In the genomic region with DNA sequence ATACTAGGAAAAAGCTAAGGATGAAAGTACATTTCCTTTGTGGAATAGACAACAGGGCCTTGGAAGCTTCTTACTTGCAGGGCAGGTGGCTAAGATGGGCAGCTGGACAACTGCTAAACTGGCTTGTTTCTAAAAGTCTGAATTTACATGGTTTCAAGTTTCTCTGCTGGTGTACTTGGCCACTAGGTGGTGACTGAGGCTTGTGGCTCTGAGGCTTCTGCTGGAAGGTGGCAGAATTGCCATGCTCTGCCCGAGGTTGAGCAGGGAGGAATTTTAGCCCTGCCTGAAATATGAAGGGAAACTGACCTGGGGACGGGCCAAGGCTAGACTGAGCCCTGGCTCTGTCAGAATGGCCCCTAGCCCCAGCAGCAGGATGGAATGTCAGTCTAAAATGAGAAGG, we compare ENCODE assay signal across 8 cellular contexts. TPM values are rescaled to one million over a fixed set of nuclear protein-coding genes. Genes with fewer than 3 reads are reported as not detected.
A peak's percentile ranks its signal among the peaks of the same experiment; 100 is the strongest.
DNase-seq lines count a peak whose midpoint lies in the region; ATAC-seq and TF ChIP-seq lines count a peak whose summit lies in the region.
"Not testable (repeated sequence)": the region's sequence is repeated elsewhere in the genome, so short reads cannot be mapped to it uniquely, and the experiment has no call there.

No MANE protein-coding gene starts in this region.

- not testable (repeated sequence) for H3K9me3 Mint-ChIP-seq in activated CD4-positive, alpha-beta memory T cell treated with anti-CD3 and anti-CD28 coated beads, Interleukin-2, amount 10 ng/mL, durations not matched to agents 7 days and 5 days

- H3K4me1 Mint-ChIP-seq in activated CD4-positive, alpha-beta memory T cell treated with anti-CD3 and anti-CD28 coated beads, Interleukin-2, amount 10 ng/mL, durations not matched to agents 7 days and 5 days, result not testable (repeated sequence)

- not testable (repeated sequence) for H3K27me3 Mint-ChIP-seq in activated CD4-positive, alpha-beta memory T cell treated with anti-CD3 and anti-CD28 coated beads, Interleukin-2, amount 10 ng/mL, durations not matched to agents 7 days and 5 days

- H3K4me1 ChIP-seq in lung (ENCODE audit: control insufficient read depth in 2 of 2, insufficient read depth in 2 of 2, low read length in 2 of 2), result not testable (repeated sequence)

- H3K36me3 Mint-ChIP-seq in activated CD4-positive, alpha-beta memory T cell treated with anti-CD3 and anti-CD28 coated beads, Interleukin-2, amount 10 ng/mL, durations not matched to agents 7 days and 5 days (ENCODE audit: low read depth), result not testable (repeated sequence)

- in situ Hi-C loops in Caki2 (cut with HindIII; ENCODE audit: low pct_unique_long_range_greater_than_20kb, low sequenced_read_pairs); KBM-7 (cut with MboI; ENCODE audit: low pct_unique_long_range_greater_than_20kb, low sequenced_read_pairs): not testable (repeated sequence)

- CTCF ChIA-PET in activated CD4-positive, alpha-beta memory T cell treated with anti-CD3 and anti-CD28 coated beads, Interleukin-2, amount 10 ng/mL, durations not matched to agents 7 days and 5 days (lab: Charles Lee), result not testable (repeated sequence)

- DNase-seq in Caki2 (ENCODE audit: low read depth) (peak; percentile 68), KBM-7 (peak; percentile 62), NOMO-1 (lab: John Stamatoyannopoulos, UW; ENCODE audit: unreplicated experiment in 2 of 2) (peak; percentile 92), ecto neural progenitor cell (ENCODE audit: low spot score) (peak; percentile 71), lung (ENCODE audit: low spot score) (peak; percentile 86)
- DNase-seq in activated CD4-positive, alpha-beta memory T cell treated with anti-CD3 and anti-CD28 coated beads, Interleukin-2, amount 10 ng/mL, durations not matched to agents 7 days and 5 days, result peak; percentile 70
- DNase-seq in stimulated activated CD4-positive, alpha-beta T cell treated with anti-CD3 and anti-CD28 coated beads, Interleukin-4, amount 100 ng/mL, for 4 hours, result peak; percentile 40 to 46

- ATAC-seq in GM21367 (IDR thresholded peaks at IDR 0.05; ENCODE audit: unreplicated experiment) (peak; percentile 76), lung (ENCODE audit: insufficient read depth, low FRiP score) (peak; percentile 79)

- H3K27ac Mint-ChIP-seq in activated CD4-positive, alpha-beta memory T cell treated with anti-CD3 and anti-CD28 coated beads, Interleukin-2, amount 10 ng/mL, durations not matched to agents 7 days and 5 days, result not testable (repeated sequence)

- H3K27me3 ChIP-seq in lung (ENCODE audit: control insufficient read depth, insufficient read depth), result not testable (repeated sequence)

- POLR2A ChIA-PET in activated CD4-positive, alpha-beta memory T cell treated with anti-CD3 and anti-CD28 coated beads, Interleukin-2, amount 10 ng/mL, durations not matched to agents 7 days and 5 days (lab: Charles Lee), result not testable (repeated sequence)

- not testable (repeated sequence) for H3K4me3 Mint-ChIP-seq in activated CD4-positive, alpha-beta memory T cell treated with anti-CD3 and anti-CD28 coated beads, Interleukin-2, amount 10 ng/mL, durations not matched to agents 7 days and 5 days

- 0 to 12% methylated on average over 1 to 2 of the region's 2 CpGs for WGBS in lung, 2 donors

- H3K4me3 ChIP-seq in lung, result not testable (repeated sequence)

- H3K27ac ChIP-seq in lung (ENCODE audit: low read depth in 1 of 2, low read length in 1 of 2), result not testable (repeated sequence)

- not testable (repeated sequence) for H3K9me3 ChIP-seq in lung (ENCODE audit: control insufficient read depth in 2 of 2, insufficient read depth in 1 of 2, low read length in 1 of 2)

- TF ChIP-seq CTCF in lung (IDR thresholded peaks at IDR 0.05; ENCODE audit: control extremely low read depth, extremely low read depth), result peak; percentile 55

- H3K36me3 ChIP-seq in lung (ENCODE audit: control insufficient read depth in 2 of 2, insufficient read depth in 2 of 2, low read length in 2 of 2), result not testable (repeated sequence)

RNA-seq across cellular contexts. Expression of a gene that starts 13.1 kb away (rescaled TPM):
- 17.1 and 21.8 TPM in 2 replicates for total RNA-seq in Caki2 (2014; rRNA removed; shearing (Covaris generic); ENCODE audit: low replicate concordance)
- total RNA-seq in activated CD4-positive, alpha-beta memory T cell treated with anti-CD3 and anti-CD28 coated beads, Interleukin-2, amount 10 ng/mL, durations not matched to agents 7 days and 5 days, result 1 to 10 TPM; 6.7 to 9.3 TPM
- total RNA-seq in lung, result 10 to 100 TPM in 1 of 2 donors, under 1 TPM in 1; 0.74 to 15.7 TPM
- polyA plus RNA-seq in lung, result 1 to 10 TPM; 1.6 to 5.2 TPM

RNA-seq across cellular contexts. Expression of a gene that starts 23.6 kb away (rescaled TPM):
- 7.3 and 7.9 TPM in 2 replicates for total RNA-seq in Caki2 (2014; rRNA removed; shearing (Covaris generic); ENCODE audit: low replicate concordance)
- 10 to 100 TPM; 28.0 to 35.3 TPM for total RNA-seq in activated CD4-positive, alpha-beta memory T cell treated with anti-CD3 and anti-CD28 coated beads, Interleukin-2, amount 10 ng/mL, durations not matched to agents 7 days and 5 days
- total RNA-seq in lung, result 10 to 100 TPM; 18.5 to 55.3 TPM
- polyA plus RNA-seq in lung, result 10 to 100 TPM; 39.5 to 44.2 TPM

RNA-seq across cellular contexts. Expression of a gene that starts 28.4 kb away (rescaled TPM):
- 1.1 and 11.0 TPM in 2 replicates for total RNA-seq in Caki2 (2014; rRNA removed; shearing (Covaris generic); ENCODE audit: low replicate concordance)
- under 1 TPM in 1 of 2 experiments, not detected in 1; 0.30 TPM for total RNA-seq in activated CD4-positive, alpha-beta memory T cell treated with anti-CD3 and anti-CD28 coated beads, Interleukin-2, amount 10 ng/mL, durations not matched to agents 7 days and 5 days
- 1 to 10 TPM in 1 of 2 donors, under 1 TPM in 1; 0.28 to 2.1 TPM for total RNA-seq in lung
- 1 to 10 TPM; 1.8 to 1.9 TPM for polyA plus RNA-seq in lung
